ENCODE assay signal across 9 cellular contexts in genomic region chr1:153678519-153679336, GRCh38. TPM values are rescaled to one million over a fixed set of nuclear protein-coding genes. Genes with fewer than 3 reads are reported as not detected.
A peak's percentile ranks its signal among the peaks of the same experiment; 100 is the strongest.
DNase-seq lines count a peak whose midpoint lies in the region; ATAC-seq and TF ChIP-seq lines count a peak whose summit lies in the region.
"Had no signal": no experiment of that assay in that cellular context is flagged by ENCODE, and none has a peak within 500 bp of the region (broad histone marks: within the 10 kb centered on the region; RNA-seq: fewer than 3 reads in every experiment).

Gene NPR1 (plus strand): TSS chr1:153678688. CDS start chr1:153679109, 421 bp downstream.

- peaks cover 24% of the 10 kb centered on the region for H3K4me1 Mint-ChIP-seq in activated naive CD4-positive, alpha-beta T cell treated with anti-CD3 and anti-CD28 coated beads, Interleukin-2, amount 10 ng/mL, durations not matched to agents 7 days and 5 days

- H3K9me2 ChIP-seq in DOHH2 (replicated peaks; ENCODE audit: control insufficient read depth, low read length) (no peaks in the 10 kb centered on the region), Loucy (replicated peaks; ENCODE audit: low read depth, low read length) (no peaks in the 10 kb centered on the region)

- intact Hi-C loops in head of caudate nucleus (cut with DNase I), result no loop called here

- no peaks in the 10 kb centered on the region for H3K36me3 Mint-ChIP-seq in activated naive CD4-positive, alpha-beta T cell treated with anti-CD3 and anti-CD28 coated beads, Interleukin-2, amount 10 ng/mL, durations not matched to agents 7 days and 5 days

- no peaks in the 10 kb centered on the region for H3F3A ChIP-seq in DOHH2 (ENCODE audit: control insufficient read depth, insufficient read depth)
- H3F3A ChIP-seq in Loucy (ENCODE audit: low read depth), result no peaks in the 10 kb centered on the region

- H2AFZ ChIP-seq in Loucy (ENCODE audit: low read length) (peak within 1 kb of the TSS; percentile 91), parathyroid adenoma (peak within 1 kb of the TSS; percentile 64)

- H3K27ac Mint-ChIP-seq in activated naive CD4-positive, alpha-beta T cell treated with anti-CD3 and anti-CD28 coated beads, Interleukin-2, amount 10 ng/mL, durations not matched to agents 7 days and 5 days, result peak within 1 kb of the TSS; percentile 65

- H3K4me1 ChIP-seq in DOHH2 (ENCODE audit: control insufficient read depth, low read length) (peaks cover 9% of the 10 kb centered on the region), Loucy (ENCODE audit: insufficient read depth, low read length, poor library complexity, severe bottlenecking) (no peaks in the 10 kb centered on the region), parathyroid adenoma (no peaks in the 10 kb centered on the region)

- H3K79me2 ChIP-seq in DOHH2 (ENCODE audit: control insufficient read depth, low read length) (no peaks in the 10 kb centered on the region), Loucy (ENCODE audit: insufficient read depth, low read length) (no peaks in the 10 kb centered on the region), parathyroid adenoma (no peaks in the 10 kb centered on the region)

- no peak for ATAC-seq in HG03469 (IDR thresholded peaks at IDR 0.05; ENCODE audit: unreplicated experiment)

- H3K4me2 ChIP-seq in DOHH2 (ENCODE audit: low read length) (peak within 1 kb of the TSS; percentile 54), Loucy (ENCODE audit: low read depth, low read length, poor library complexity, severe bottlenecking) (no peak within 1 kb of the TSS), parathyroid adenoma (ENCODE audit: low read length) (peak within 1 kb of the TSS; percentile 81)

- H3K9me3 ChIP-seq in DOHH2 (ENCODE audit: control insufficient read depth, insufficient read depth, low read length) (no peaks in the 10 kb centered on the region), Loucy (ENCODE audit: insufficient read depth, low read depth, low read length) (no peaks in the 10 kb centered on the region), parathyroid adenoma (ENCODE audit: control insufficient read depth, low read length) (no peaks in the 10 kb centered on the region)

- H3K27ac ChIP-seq in DOHH2 (ENCODE audit: low read depth, low read length) (no peak within 1 kb of the TSS), parathyroid adenoma (no peak within 1 kb of the TSS)

- H3K36me3 ChIP-seq in DOHH2 (ENCODE audit: control insufficient read depth, low read length) (no peaks in the 10 kb centered on the region), Loucy (ENCODE audit: insufficient read depth, low read length) (no peaks in the 10 kb centered on the region), parathyroid adenoma (ENCODE audit: control insufficient read depth, insufficient read depth, low read length) (no peaks in the 10 kb centered on the region)

- H4K20me1 ChIP-seq in DOHH2 (ENCODE audit: control insufficient read depth, insufficient read depth, low read depth, low read length) (no peaks in the 10 kb centered on the region), Loucy (ENCODE audit: insufficient read depth, low read length, poor library complexity, severe bottlenecking) (no peaks in the 10 kb centered on the region)

- H3K4me3 Mint-ChIP-seq in activated naive CD4-positive, alpha-beta T cell treated with anti-CD3 and anti-CD28 coated beads, Interleukin-2, amount 10 ng/mL, durations not matched to agents 7 days and 5 days, result peak within 1 kb of the TSS; percentile 78

- no peaks in the 10 kb centered on the region for H3K9me3 Mint-ChIP-seq in activated naive CD4-positive, alpha-beta T cell treated with anti-CD3 and anti-CD28 coated beads, Interleukin-2, amount 10 ng/mL, durations not matched to agents 7 days and 5 days

- CTCF ChIA-PET in activated naive CD4-positive, alpha-beta T cell treated with anti-CD3 and anti-CD28 coated beads, Interleukin-2, amount 10 ng/mL, durations not matched to agents 7 days and 5 days (lab: Charles Lee), result interaction anchor here (0.5 to 1.8 kb wide), 10 partner anchors 10 to 312 kb away, joined by 3 to 6 read pairs (median 3); partner anchors contain the start of genes RAB13 and RPS27

- no peak for TF ChIP-seq CTCF in DOHH2 (IDR thresholded peaks at IDR 0.05; ENCODE audit: low read depth, low read length, poor library complexity, severe bottlenecking)
- no peak for TF ChIP-seq CTCF in Loucy (conservative IDR thresholded peaks at IDR 0.05; ENCODE audit: low read length)
- TF ChIP-seq CTCF in parathyroid adenoma (IDR thresholded peaks at IDR 0.05), result no peak

- H3K27me3 ChIP-seq in DOHH2 (ENCODE audit: control insufficient read depth, low read length), result peaks cover 51% of the 10 kb centered on the region
- no peaks in the 10 kb centered on the region for H3K27me3 ChIP-seq in Loucy (ENCODE audit: insufficient read depth, low read length, poor library complexity, severe bottlenecking)
- H3K27me3 ChIP-seq in parathyroid adenoma (ENCODE audit: control insufficient read depth, insufficient read depth, low read length), result no peaks in the 10 kb centered on the region

- peak; percentile 58 for DNase-seq in activated naive CD4-positive, alpha-beta T cell treated with anti-CD3 and anti-CD28 coated beads, Interleukin-2, amount 10 ng/mL, durations not matched to agents 7 days and 5 days
- DNase-seq in head of caudate nucleus (peak in 32 of 42 donors; percentile 10 to 69 (median 36)), A172 (ENCODE audit: low spot score) (no peak), NOMO-1 treated with DMSO at 0.1 percent for 48 hours (lab: John Stamatoyannopoulos, UW; ENCODE audit: unreplicated experiment) (no peak)

- peak within 1 kb of the TSS; percentile 48 for H3K4me3 ChIP-seq in DOHH2 (ENCODE audit: low read length)
- no peak within 1 kb of the TSS for H3K4me3 ChIP-seq in Loucy (ENCODE audit: low read length, poor library complexity, severe bottlenecking)
- H3K4me3 ChIP-seq in parathyroid adenoma (ENCODE audit: low read depth, low read length), result peak within 1 kb of the TSS; percentile 52

- H3K27me3 Mint-ChIP-seq in activated naive CD4-positive, alpha-beta T cell treated with anti-CD3 and anti-CD28 coated beads, Interleukin-2, amount 10 ng/mL, durations not matched to agents 7 days and 5 days, result peaks cover 65% of the 10 kb centered on the region

- H3K9ac ChIP-seq in Loucy (ENCODE audit: low read depth, low read length, poor library complexity, severe bottlenecking), result no peak within 1 kb of the TSS
- no peak within 1 kb of the TSS for H3K9ac ChIP-seq in parathyroid adenoma

RNA-seq across cellular contexts. Expression of gene NPR1, which starts in this region (rescaled TPM):
- 0.16 and 1.4 TPM in 2 replicates for total RNA-seq in A172 (2014; rRNA removed; shearing (Covaris generic))
- total RNA-seq: T-helper 2 cell treated with Interferon-gamma antibody and Interleukin-4, amounts not matched to agents 100 ng/mL and 5 ng/mL, for 36 hours had no signal

Comparison
In these comparisons a context has a peak if more than half of its experiments do, and no peak if none do; other contexts are left out.
1. DNase-seq: peak in activated naive CD4-positive, alpha-beta T cell treated with anti-CD3 and anti-CD28 coated beads, Interleukin-2, amount 10 ng/mL, durations not matched to agents 7 days and 5 days (single experiment) and head of caudate nucleus (32 of 42); none in A172 (single experiment) and NOMO-1 treated with DMSO at 0.1 percent for 48 hours (single experiment).